In the genomic region with DNA sequence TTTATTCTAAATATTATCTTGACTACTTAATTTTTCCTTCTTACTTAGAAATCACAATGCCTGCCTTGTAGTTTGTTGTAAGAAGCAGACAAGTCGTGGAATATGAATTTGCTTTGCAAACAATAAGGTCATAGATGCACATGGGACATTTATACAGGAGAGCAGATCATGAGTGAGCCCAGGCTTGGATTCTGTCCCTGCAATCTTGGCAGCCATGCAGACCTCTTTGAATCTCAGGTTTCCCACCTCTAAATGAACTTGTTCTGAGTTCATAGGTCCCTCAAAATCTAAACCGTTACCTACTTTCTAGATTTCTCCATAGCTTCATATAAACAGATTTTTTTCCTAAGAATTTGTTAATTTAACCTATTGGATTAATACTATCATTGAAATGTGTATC, we compare ENCODE assay signal across 21 cellular contexts. TPM values are rescaled to one million over a fixed set of nuclear protein-coding genes. Genes with fewer than 3 reads are reported as not detected.
DNase-seq lines count a peak whose midpoint lies in the region; ATAC-seq, FAIRE-seq and TF ChIP-seq lines count a peak whose summit lies in the region.
"Had no signal": no experiment of that assay in that cellular context is flagged by ENCODE, and none has a peak within 500 bp of the region (broad histone marks: within the 10 kb centered on the region; RNA-seq: fewer than 3 reads in every experiment).

No MANE protein-coding gene starts in this region.

- WGBS in psoas muscle, 3 donors, result 6 to 18% (median 7%) methylated on average over 2 of the region's 2 CpGs

- ATAC-seq in psoas muscle (peak; percentile 73 to 91 (median 83)), HG02840 (IDR thresholded peaks at IDR 0.05; ENCODE audit: low FRiP score, unreplicated experiment) (no peak)
- ATAC-seq: GM23338, HCT116 had no signal

- no peak overlapping the region for H3K4me3 ChIP-seq in psoas muscle
- H3K4me3 ChIP-seq: BLaER1 treated with 17β-estradiol and CSF1 and Interleukin-3, amounts not matched to agents 10 nM and 100 nM; GM23338 had no signal

- H3K27me3 ChIP-seq in psoas muscle (ENCODE audit: insufficient read depth in 3 of 3, low read length in 2 of 3), result no peaks in the 10 kb centered on the region
- H3K27me3 ChIP-seq: BE2C; BLaER1 treated with 17β-estradiol and CSF1 and Interleukin-3, amounts not matched to agents 10 nM and 100 nM had no signal

- TF ChIP-seq CTCF in psoas muscle (IDR thresholded peaks at IDR 0.05), result no peak

- TF ChIP-seq POLR2A in erythroblast (IDR thresholded peaks at IDR 0.05; ENCODE audit: low read length), result no peak

- FAIRE-seq in A204.1 (lab: Jason Lieb, UNC), result peak; percentile 37
- FAIRE-seq: GM12891, GM18507 had no signal

- H3K36me3 ChIP-seq in psoas muscle (ENCODE audit: insufficient read depth in 1 of 2, low read depth in 1 of 2), result peaks cover 3 to 26% of the 10 kb centered on the region in 2 donors
- H3K36me3 ChIP-seq: BLaER1 treated with 17β-estradiol and CSF1 and Interleukin-3, amounts not matched to agents 10 nM and 100 nM had no signal

- peak; percentile 59 for DNase-seq in G401 (ENCODE audit: low spot score)
- peak; percentile 10 for DNase-seq in cerebellum (ENCODE audit: low spot score)
- no peak for DNase-seq in psoas muscle
- DNase-seq in NCI-H1930 (lab: John Stamatoyannopoulos, UW), result no peak
- DNase-seq in erythroblast (lab: John Stamatoyannopoulos, UW), result no peak
- DNase-seq: BE2C; CD4-positive, alpha-beta T cell; CD8-positive, alpha-beta memory T cell; DMS 273 treated with DMSO at 0.1 percent for 48 hours; DMS79; EL; GF-D8; H9 had no signal

- intact Hi-C loops in psoas muscle (cut with DNase I), result no loop called here

- peaks cover 15% of the 10 kb centered on the region for H3K4me1 ChIP-seq in psoas muscle
- H3K4me1 ChIP-seq: BE2C; BLaER1 treated with 17β-estradiol and CSF1 and Interleukin-3, amounts not matched to agents 10 nM and 100 nM had no signal

- no peak overlapping the region for H3K27ac ChIP-seq in psoas muscle
- H3K27ac ChIP-seq: BLaER1 treated with 17β-estradiol and CSF1 and Interleukin-3, amounts not matched to agents 10 nM and 100 nM had no signal

- in situ Hi-C loops in G401 (cut with HindIII; ENCODE audit: low sequenced_read_pairs), result no loop called here

- H3K9me3 ChIP-seq in psoas muscle, result no peaks in the 10 kb centered on the region
- H3K9me3 ChIP-seq: BE2C; BLaER1 treated with 17β-estradiol and CSF1 and Interleukin-3, amounts not matched to agents 10 nM and 100 nM had no signal

RNA-seq across cellular contexts. Expression of gene KIAA0408, which starts 19.5 kb away (rescaled TPM):
- 0.49 TPM in 1 of 2 replicates, not detected in the other for total RNA-seq in G401 (2014; rRNA removed; shearing (Covaris generic))
- total RNA-seq in cerebellum (74.0 TPM), psoas muscle (10 to 100 TPM; 10.4 to 31.5 (median 14.7) TPM)
- polyA plus RNA-seq in psoas muscle, result 10 to 100 TPM in 2 of 3 donors, 1 to 10 TPM in 1; 4.4 to 48.0 (median 24.6) TPM
- polyA plus RNA-seq: CD14-positive monocyte had no signal

Comparison
In these comparisons a context has a peak if more than half of its experiments do, and no peak if none do; other contexts are left out.
1. DNase-seq: peak in G401 (single experiment) and cerebellum (single experiment); none in psoas muscle (0 of 2), NCI-H1930 (0 of 2) and erythroblast (0 of 2).